In the genomic region with DNA sequence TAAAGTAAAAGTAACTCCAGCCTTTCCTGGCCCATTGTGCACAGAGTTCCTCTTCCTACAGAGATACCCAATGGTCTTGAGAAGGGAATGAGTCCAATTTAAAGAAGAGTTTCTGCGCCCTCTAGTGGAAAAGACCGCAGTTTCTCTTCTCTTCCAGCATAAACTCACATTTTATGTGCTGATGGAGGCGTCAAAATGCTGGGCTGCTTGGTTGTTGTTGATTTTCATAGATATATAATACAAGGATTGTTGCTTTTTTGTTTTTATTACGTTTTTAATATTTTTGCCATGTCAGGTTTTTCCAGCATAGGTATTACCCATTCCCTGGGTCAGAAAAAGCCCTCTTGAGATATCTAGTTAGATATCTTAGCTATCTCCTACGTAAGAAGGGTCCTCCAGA, we compare ENCODE assay signal across 8 cellular contexts.
DNase-seq lines count a peak whose midpoint lies in the region; ATAC-seq and TF ChIP-seq lines count a peak whose summit lies in the region.

No MANE protein-coding gene starts in this region.

- H2AFZ ChIP-seq in osteoblast (ENCODE audit: low read length) = no peak overlapping the region

- H3K27me3 Mint-ChIP-seq in natural killer cell (ENCODE audit: low read depth in 2 of 2) (peaks cover 2 to 7% of the 10 kb centered on the region in 2 donors), brain (peaks cover 4% of the 10 kb centered on the region)
- peaks cover 7% of the 10 kb centered on the region in 2 donors for H3K27me3 Mint-ChIP-seq in natural killer cell treated with Interleukin-12 subunit alpha and Interleukin-12 subunit beta and Interleukin-15 and Interleukin-18, amount 100 ng/mL, for 72 hours

- TF ChIP-seq POLR2A in uterus (IDR thresholded peaks at IDR 0.05) = no peak
- no peak for TF ChIP-seq POLR2A in lower leg skin (IDR thresholded peaks at IDR 0.05)

- H3K4me1 ChIP-seq in osteoblast (ENCODE audit: insufficient read depth, low read length) (no peaks in the 10 kb centered on the region), uterus (no peaks in the 10 kb centered on the region)

- intact Hi-C loops in natural killer cell (cut with micrococcal nuclease) = no loop called here
- intact Hi-C loops in uterus (cut with DNase I; ENCODE audit: low total_unique reads) = no loop called here
- intact Hi-C loops in lower leg skin (cut with DNase I; ENCODE audit: low total_unique reads) = no loop called here

- H3K79me2 ChIP-seq in osteoblast (ENCODE audit: insufficient read depth, low read length) = no peaks in the 10 kb centered on the region

- no peaks in the 10 kb centered on the region for H4K20me1 ChIP-seq in osteoblast (ENCODE audit: insufficient read depth, low read length)

- H3K9me3 Mint-ChIP-seq in natural killer cell = no peaks in the 10 kb centered on the region
- peaks cover 2% of the 10 kb centered on the region for H3K9me3 Mint-ChIP-seq in natural killer cell treated with Interleukin-12 subunit alpha and Interleukin-12 subunit beta and Interleukin-15 and Interleukin-18, amount 100 ng/mL, for 72 hours
- H3K9me3 Mint-ChIP-seq in brain = peaks cover 0 to 2% (median 0%) of the 10 kb centered on the region in 5 experiments

- H3K27ac Mint-ChIP-seq in natural killer cell (no peak overlapping the region), brain (peak overlapping the region in 1 of 5 experiments; percentile 70)
- no peak overlapping the region for H3K27ac Mint-ChIP-seq in natural killer cell treated with Interleukin-12 subunit alpha and Interleukin-12 subunit beta and Interleukin-15 and Interleukin-18, amount 100 ng/mL, for 72 hours

- ATAC-seq in natural killer cell = no peak
- ATAC-seq in natural killer cell treated with Interleukin-12 subunit alpha and Interleukin-12 subunit beta and Interleukin-15 and Interleukin-18, amount 100 ng/mL, for 72 hours = no peak

- H3K4me2 ChIP-seq in osteoblast (ENCODE audit: insufficient read depth, low read length) = no peak overlapping the region

- H3K27me3 ChIP-seq in osteoblast (ENCODE audit: insufficient read depth, low read length) (no peaks in the 10 kb centered on the region), uterus (no peaks in the 10 kb centered on the region)

- TF ChIP-seq CTCF in natural killer cell (IDR thresholded peaks at IDR 0.05) (peak; percentile 39), brain (conservative IDR thresholded peaks at IDR 0.05) (peak; percentile 14 to 61), osteoblast (IDR thresholded peaks at IDR 0.05; ENCODE audit: extremely low read depth, low read depth, low read length) (peak; percentile 39), uterus (IDR thresholded peaks at IDR 0.05) (no peak), lower leg skin (IDR thresholded peaks at IDR 0.05) (no peak)

- no peaks in the 10 kb centered on the region for H3K36me3 Mint-ChIP-seq in natural killer cell
- no peaks in the 10 kb centered on the region for H3K36me3 Mint-ChIP-seq in natural killer cell treated with Interleukin-12 subunit alpha and Interleukin-12 subunit beta and Interleukin-15 and Interleukin-18, amount 100 ng/mL, for 72 hours
- H3K36me3 Mint-ChIP-seq in brain = no peaks in the 10 kb centered on the region

- H3K27ac ChIP-seq in osteoblast (ENCODE audit: low read depth, low read length) (no peak overlapping the region), uterus (no peak overlapping the region)

- DNase-seq in natural killer cell (no peak), NCI-H345 treated with DMSO at 0.1 percent for 48 hours (lab: John Stamatoyannopoulos, UW; ENCODE audit: unreplicated experiment) (peak; percentile 40), osteoblast (ENCODE audit: insufficient read length, low spot score, missing footprints) (no peak), uterus (no peak), lower leg skin (ENCODE audit: low spot score in 2 of 2) (no peak)
- DNase-seq in natural killer cell treated with Interleukin-12 subunit alpha and Interleukin-12 subunit beta and Interleukin-15 and Interleukin-18, amount 100 ng/mL, for 72 hours (ENCODE audit: low spot score) = no peak
- DNase-seq in stimulated activated naive CD4-positive, alpha-beta T cell (lab: John Stamatoyannopoulos, UW) = no peak

- H3K4me3 ChIP-seq in osteoblast (ENCODE audit: insufficient read depth, low read length) (no peak overlapping the region), uterus (no peak overlapping the region), lower leg skin (ENCODE audit: low read depth, poor library complexity, severe bottlenecking) (no peak overlapping the region)

- H3K9me3 ChIP-seq in osteoblast (ENCODE audit: low read depth, low read length) (peaks cover 5% of the 10 kb centered on the region), uterus (no peaks in the 10 kb centered on the region)

- H3K4me1 Mint-ChIP-seq in natural killer cell (no peaks in the 10 kb centered on the region), brain (peaks cover 1% of the 10 kb centered on the region)
- no peaks in the 10 kb centered on the region for H3K4me1 Mint-ChIP-seq in natural killer cell treated with Interleukin-12 subunit alpha and Interleukin-12 subunit beta and Interleukin-15 and Interleukin-18, amount 100 ng/mL, for 72 hours (ENCODE audit: low read depth in 2 of 2)

- WGBS in lower leg skin, 2 donors = 26% methylated on average over 5 of the region's 5 CpGs

- H3K36me3 ChIP-seq in osteoblast (ENCODE audit: insufficient read depth, low read length) = no peaks in the 10 kb centered on the region
- no peaks in the 10 kb centered on the region for H3K36me3 ChIP-seq in uterus

- no peak overlapping the region for H3K4me3 Mint-ChIP-seq in natural killer cell
- H3K4me3 Mint-ChIP-seq in natural killer cell treated with Interleukin-12 subunit alpha and Interleukin-12 subunit beta and Interleukin-15 and Interleukin-18, amount 100 ng/mL, for 72 hours = no peak overlapping the region
- H3K4me3 Mint-ChIP-seq in brain = no peak overlapping the region

Comparison
In these comparisons a context has a peak if more than half of its experiments do, and no peak if none do; other contexts are left out.
1. CTCF ChIP-seq: peak in natural killer cell (single experiment), brain (2 of 2) and osteoblast (single experiment); none in uterus (0 of 4) and lower leg skin (0 of 3).